ENCODE assay signal across 37 cellular contexts in the genomic region with DNA sequence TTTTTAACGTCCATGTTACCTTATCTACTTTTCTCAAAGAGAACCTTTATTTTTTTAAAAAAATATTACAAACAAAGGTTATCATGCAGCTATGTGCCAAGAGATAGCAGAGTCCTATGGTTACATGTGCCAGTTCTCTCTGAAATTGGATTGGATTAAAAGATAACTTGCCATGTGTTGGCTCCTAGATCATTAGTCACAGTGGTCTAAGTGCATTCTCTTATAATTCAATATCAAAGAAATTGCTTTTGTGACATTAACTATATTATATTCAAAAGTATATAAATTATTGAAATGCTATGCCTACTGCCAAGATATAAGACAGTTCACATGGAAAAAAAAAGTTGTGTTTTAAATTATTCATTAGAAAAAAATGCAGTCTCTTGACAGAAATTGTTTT.
"Had no signal": no experiment of that assay in that cellular context is flagged by ENCODE, and none has a peak within 500 bp of the region (broad histone marks: within the 10 kb centered on the region; RNA-seq: fewer than 3 reads in every experiment).

No MANE protein-coding gene starts in this region.

- H3K4me1 Mint-ChIP-seq: activated CD4-positive, alpha-beta T cell treated with anti-CD3 and anti-CD28 coated beads, Interleukin-2, amount 10 ng/mL, durations not matched to agents 24 days and 14 days; activated naive CD8-positive, alpha-beta T cell treated with anti-CD3 and anti-CD28 coated beads for 36 hours; activated T-helper 17 cell treated with anti-CD3 and anti-CD28 coated beads, Interleukin-2, amount 50 U/mL, for 72 hours; T-cell had no signal

- H3K4me3 ChIP-seq: ascending aorta, body of pancreas, breast epithelium, MG63, Peyer's patch, SK-N-MC had no signal

- H3K4me1 ChIP-seq: ascending aorta, breast epithelium had no signal

- FAIRE-seq: colon had no signal

- ATAC-seq: activated CD8-positive, alpha-beta T cell treated with anti-CD3 and anti-CD28 coated beads for 36 hours; activated T-cell treated with anti-CD3 and anti-CD28 coated beads, Interleukin-2, amount 50 U/mL, for 72 hours; activated T-helper 17 cell treated with anti-CD3 and anti-CD28 coated beads, Interleukin-2, amount 50 U/mL, for 72 hours; PC-3; T-cell had no signal

- H3K36me3 Mint-ChIP-seq: activated naive CD8-positive, alpha-beta T cell treated with anti-CD3 and anti-CD28 coated beads for 36 hours; T-cell had no signal

- DNase-seq: activated CD4-positive, alpha-beta T cell treated with anti-CD3 and anti-CD28 coated beads, Interleukin-2, amount 10 ng/mL, durations not matched to agents 24 days and 14 days; activated CD4-positive, alpha-beta T cell treated with anti-CD3 and anti-CD28 coated beads, Interleukin-2, amount 50 U/mL, for 4 hours; activated CD8-positive, alpha-beta T cell treated with anti-CD3 and anti-CD28 coated beads for 36 hours; activated effector memory CD4-positive, alpha-beta T cell treated with anti-CD3 and anti-CD28 coated beads, Interleukin-2, amount 50 U/mL, for 16 hours; activated naive CD4-positive, alpha-beta T cell; activated naive CD4-positive, alpha-beta T cell treated with anti-CD3 and anti-CD28 coated beads, Interleukin-2, amount 50 U/mL, for 16 hours; activated naive CD8-positive, alpha-beta T cell treated with anti-CD3 and anti-CD28 coated beads for 36 hours; activated T-cell treated with anti-CD3 and anti-CD28 coated beads, Interleukin-2, amount 50 U/mL, for 1 hour; activated T-cell treated with anti-CD3 and anti-CD28 coated beads, Interleukin-2, amount 50 U/mL, for 72 hours; amniotic stem cell; body of pancreas; cerebellar nuclear complex; Kasumi-1; KG1; MG63; NCI-H1048; NCI-H1105 treated with DMSO at 0.1 percent for 48 hours; NCI-H1436; NCI-H1694 treated with DMSO at 0.1 percent for 48 hours; NCI-H2029 treated with DMSO at 0.1 percent for 48 hours; NCI-H2107; NCI-H2171; NCI-H524; NCI-H69; NK-92 treated with Interleukin-12 subunit alpha and Interleukin-12 subunit beta, amount 100 ng/mL, for 24 hours; PC-3; Peyer's patch; RPMI8226; SHP77 treated with DMSO at 0.1 percent for 48 hours; T-cell; T1000; WERI-Rb-1 had no signal

- H3K27ac Mint-ChIP-seq: activated CD4-positive, alpha-beta T cell treated with anti-CD3 and anti-CD28 coated beads, Interleukin-2, amount 10 ng/mL, durations not matched to agents 24 days and 14 days; activated CD8-positive, alpha-beta T cell treated with anti-CD3 and anti-CD28 coated beads for 36 hours; activated naive CD8-positive, alpha-beta T cell treated with anti-CD3 and anti-CD28 coated beads for 36 hours; activated T-cell treated with anti-CD3 and anti-CD28 coated beads, Interleukin-2, amount 50 U/mL, for 72 hours; activated T-helper 17 cell treated with anti-CD3 and anti-CD28 coated beads, Interleukin-2, amount 50 U/mL, for 72 hours; T-cell had no signal

- H3K9me3 ChIP-seq: ascending aorta, body of pancreas, breast epithelium, MG63, Peyer's patch had no signal

- H3K27me3 ChIP-seq: ascending aorta, body of pancreas, breast epithelium, MG63, Peyer's patch had no signal

- H3K4me3 Mint-ChIP-seq: activated CD4-positive, alpha-beta T cell treated with anti-CD3 and anti-CD28 coated beads, Interleukin-2, amount 10 ng/mL, durations not matched to agents 24 days and 14 days; activated CD8-positive, alpha-beta T cell treated with anti-CD3 and anti-CD28 coated beads for 36 hours; activated naive CD8-positive, alpha-beta T cell treated with anti-CD3 and anti-CD28 coated beads for 36 hours; activated T-cell treated with anti-CD3 and anti-CD28 coated beads, Interleukin-2, amount 50 U/mL, for 72 hours; activated T-helper 17 cell treated with anti-CD3 and anti-CD28 coated beads, Interleukin-2, amount 50 U/mL, for 72 hours; T-cell had no signal

- H3K36me3 ChIP-seq: ascending aorta, breast epithelium, MG63, Peyer's patch, WERI-Rb-1 had no signal

- H3K27ac ChIP-seq: ascending aorta, body of pancreas, breast epithelium, Peyer's patch, SK-N-MC, WERI-Rb-1 had no signal

- H3K9me3 Mint-ChIP-seq: activated CD4-positive, alpha-beta T cell treated with anti-CD3 and anti-CD28 coated beads, Interleukin-2, amount 10 ng/mL, durations not matched to agents 24 days and 14 days; activated CD8-positive, alpha-beta T cell treated with anti-CD3 and anti-CD28 coated beads for 36 hours; activated naive CD8-positive, alpha-beta T cell treated with anti-CD3 and anti-CD28 coated beads for 36 hours; activated T-cell treated with anti-CD3 and anti-CD28 coated beads, Interleukin-2, amount 50 U/mL, for 72 hours had no signal

- H3K27me3 Mint-ChIP-seq: activated CD4-positive, alpha-beta T cell treated with anti-CD3 and anti-CD28 coated beads, Interleukin-2, amount 10 ng/mL, durations not matched to agents 24 days and 14 days; activated CD8-positive, alpha-beta T cell treated with anti-CD3 and anti-CD28 coated beads for 36 hours; activated naive CD8-positive, alpha-beta T cell treated with anti-CD3 and anti-CD28 coated beads for 36 hours; activated T-helper 17 cell treated with anti-CD3 and anti-CD28 coated beads, Interleukin-2, amount 50 U/mL, for 72 hours; T-cell had no signal
